In the genomic region with DNA sequence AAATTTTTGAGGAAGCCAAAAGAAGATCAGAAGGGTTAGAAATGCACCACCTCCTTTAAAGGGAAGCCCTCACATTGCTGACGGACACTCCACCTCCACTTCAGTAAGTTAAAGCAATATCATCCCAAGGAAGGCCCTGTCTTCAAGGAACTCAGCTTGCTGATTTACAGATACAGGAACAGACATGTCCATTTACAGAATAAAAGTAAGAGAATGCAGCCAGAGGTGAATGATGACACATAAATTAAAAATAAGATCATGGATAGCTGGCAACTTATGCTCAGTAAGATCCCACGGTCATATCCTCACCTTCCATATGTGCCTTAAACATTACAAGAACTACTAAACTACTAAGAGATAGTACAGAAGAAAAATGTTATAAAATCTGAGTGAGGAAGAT, we compare ENCODE assay signal across 27 cellular contexts.
"Had no signal": no experiment of that assay in that cellular context is flagged by ENCODE, and none has a peak within 500 bp of the region (broad histone marks: within the 10 kb centered on the region; RNA-seq: fewer than 3 reads in every experiment).

No MANE protein-coding gene starts in this region.

- H3K27me3 Mint-ChIP-seq: activated naive CD8-positive, alpha-beta T cell; memory B cell had no signal

- H3K36me3 Mint-ChIP-seq: activated naive CD8-positive, alpha-beta T cell; immature natural killer cell; natural killer cell had no signal

- H3K27ac ChIP-seq: cardiac muscle cell, colonic mucosa, heart left ventricle, suprapubic skin, tibial artery, upper lobe of right lung, WERI-Rb-1 had no signal

- H3K4me1 ChIP-seq: colonic mucosa, upper lobe of right lung had no signal

- H3K9me3 Mint-ChIP-seq: natural killer cell; T-helper 1 cell treated with Interleukin-12 subunit alpha and Interleukin-12 subunit beta and Interleukin-4 antibody, amounts not matched to agents 30 μg/mL and 1 μg/mL, for 36 hours had no signal

- H3K4me3 Mint-ChIP-seq: immature natural killer cell; memory B cell; natural killer cell; T-helper 1 cell treated with Interleukin-12 subunit alpha and Interleukin-12 subunit beta and Interleukin-4 antibody, amounts not matched to agents 30 μg/mL and 1 μg/mL, for 36 hours had no signal

- H3K4me3 ChIP-seq: cardiac muscle cell, colonic mucosa, heart left ventricle, suprapubic skin, tibial artery, upper lobe of right lung had no signal

- H3K9me3 ChIP-seq: colonic mucosa, heart left ventricle, suprapubic skin, tibial artery, upper lobe of right lung had no signal

- H3K27me3 ChIP-seq: cardiac muscle cell, colonic mucosa, heart left ventricle, suprapubic skin, tibial artery, upper lobe of right lung had no signal

- DNase-seq: activated CD4-positive, alpha-beta T cell treated with anti-CD3 and anti-CD28 coated beads for 48 hours; activated CD4-positive, alpha-beta T cell treated with anti-CD3 and anti-CD28 coated beads, Interleukin-2, amount 50 U/mL, for 48 hours; activated CD8-positive, alpha-beta memory T cell treated with anti-CD3 and anti-CD28 coated beads for 24 hours; activated effector memory CD4-positive, alpha-beta T cell treated with Interleukin-2 at 50 U/mL for 16 hours; activated naive CD4-positive, alpha-beta T cell treated with Interleukin-2 at 50 U/mL for 16 hours; anterior cingulate cortex; cerebellar nuclear complex; colonic mucosa; effector CD8-positive, alpha-beta T cell; foreskin fibroblast; heart left ventricle; hypothalamus; immature natural killer cell; natural killer cell; posterior cingulate gyrus; right cardiac atrium; stimulated activated CD4-positive, alpha-beta T cell treated with anti-CD3 and anti-CD28 coated beads, Interleukin-15, amount 100 ng/mL, for 24 hours; stimulated activated CD4-positive, alpha-beta T cell treated with anti-CD3 and anti-CD28 coated beads, Interleukin-2, amount 100 ng/mL, for 24 hours; T-helper 9 cell; tibial artery; upper lobe of right lung; WERI-Rb-1 had no signal

- H3K27ac Mint-ChIP-seq: activated naive CD8-positive, alpha-beta T cell; immature natural killer cell; memory B cell; natural killer cell; T-helper 1 cell treated with Interleukin-12 subunit alpha and Interleukin-12 subunit beta and Interleukin-4 antibody, amounts not matched to agents 30 μg/mL and 1 μg/mL, for 36 hours had no signal

- H3K36me3 ChIP-seq: cardiac muscle cell, colonic mucosa, suprapubic skin, tibial artery, upper lobe of right lung, WERI-Rb-1 had no signal
